ENCODE assay signal across 11 cellular contexts in the genomic region with DNA sequence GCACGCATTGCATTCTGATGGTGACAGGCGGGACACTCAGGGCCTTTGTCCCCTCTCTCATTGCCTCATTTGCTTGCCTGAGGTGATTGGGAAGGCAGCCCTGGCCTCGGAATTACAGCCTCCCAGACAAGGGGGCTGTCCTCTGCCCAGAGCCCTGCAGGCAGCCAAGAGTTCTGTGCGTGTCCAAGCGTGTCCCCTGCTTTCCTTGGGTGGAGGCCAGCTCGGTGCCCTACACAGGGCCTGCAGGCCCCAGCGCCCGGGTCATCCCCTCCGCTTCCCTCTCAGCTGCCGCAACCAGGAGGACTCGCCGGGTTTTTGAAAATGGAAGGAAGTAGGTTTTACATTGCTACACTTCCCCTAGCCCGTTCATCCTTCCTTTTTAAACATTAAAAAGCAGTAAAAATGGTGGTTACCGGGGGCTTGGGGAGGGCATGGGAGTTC. TPM values are rescaled to one million over a fixed set of nuclear protein-coding genes. Genes with fewer than 3 reads are reported as not detected.
DNase-seq lines count a peak whose midpoint lies in the region; ATAC-seq and TF ChIP-seq lines count a peak whose summit lies in the region.
"Had no signal": no experiment of that assay in that cellular context is flagged by ENCODE, and none has a peak within 500 bp of the region (broad histone marks: within the 10 kb centered on the region; RNA-seq: fewer than 3 reads in every experiment).

No MANE protein-coding gene starts in this region.

- no peaks in the 10 kb centered on the region for H3K79me2 ChIP-seq in mesendoderm (ENCODE audit: control insufficient read depth, insufficient read depth, low read length)

- H3K27me3 ChIP-seq in dorsolateral prefrontal cortex (no peaks in the 10 kb centered on the region), mesendoderm (ENCODE audit: insufficient read depth, low read length, poor library complexity) (no peaks in the 10 kb centered on the region), ascending aorta (no peaks in the 10 kb centered on the region)
- H3K27me3 ChIP-seq: esophagus squamous epithelium had no signal

- H3K9ac ChIP-seq in mesendoderm (ENCODE audit: low read length): no peak overlapping the region

- no peak overlapping the region for H2BK120ac ChIP-seq in mesendoderm (ENCODE audit: low read depth, low read length)

- H3K4me2 ChIP-seq in mesendoderm (ENCODE audit: low read length): no peak overlapping the region

- H3K23ac ChIP-seq in mesendoderm (ENCODE audit: low read length): no peak overlapping the region

- no peak overlapping the region for H2BK15ac ChIP-seq in mesendoderm (replicated peaks; ENCODE audit: low read depth)

- no CpG with 5 or more reads among the region's 14 CpGs for WGBS in mesendoderm (ENCODE audit: extremely low coverage, insufficient coverage, low lambda C conversion rate)

- H2AK5ac ChIP-seq in mesendoderm (ENCODE audit: low read length): no peak overlapping the region

- intact Hi-C loops in dorsolateral prefrontal cortex (cut with DNase I) (no loop called here), ascending aorta (cut with DNase I) (no loop called here)

- H3K36me3 ChIP-seq in mesendoderm (ENCODE audit: control insufficient read depth, insufficient read depth, low read length): no peaks in the 10 kb centered on the region
- H3K36me3 ChIP-seq in ascending aorta: peaks cover 4 to 5% of the 10 kb centered on the region in 2 donors

- TF ChIP-seq CTCF in dorsolateral prefrontal cortex (IDR thresholded peaks at IDR 0.05 in 54 of 56, conservative IDR thresholded peaks at IDR 0.05 in 2 of 56; ENCODE audit: low read depth in 1 of 56, partially characterized antibody in 56 of 56) (no peak), ascending aorta (IDR thresholded peaks at IDR 0.05) (no peak), omental fat pad (IDR thresholded peaks at IDR 0.05) (no peak)

- H3K18ac ChIP-seq in mesendoderm (ENCODE audit: low read length): no peak overlapping the region

- peak overlapping the region; percentile 25 for H3K56ac ChIP-seq in mesendoderm (ENCODE audit: low read length)

- DNase-seq in Ammon's horn (ENCODE audit: low spot score): peak; percentile 85
- DNase-seq in NCI-H1105 treated with DMSO at 0.1 percent for 48 hours (lab: John Stamatoyannopoulos, UW): peak; percentile 81
- DNase-seq in dorsolateral prefrontal cortex: peak in 8 of 10 donors; percentile 20 to 80 (median 64)
- DNase-seq in mesendoderm: no peak
- no peak for DNase-seq in H4 (ENCODE audit: low spot score)
- no peak for DNase-seq in ascending aorta (ENCODE audit: low spot score in 2 of 2)
- DNase-seq in activated CD4-positive, CD25-positive, alpha-beta regulatory T cell (lab: John Stamatoyannopoulos, UW): no peak
- no peak for DNase-seq in omental fat pad (ENCODE audit: low spot score)
- DNase-seq: activated CD4-positive, alpha-beta memory T cell treated with anti-CD3 and anti-CD28 coated beads for 36 hours; esophagus squamous epithelium; NCI-H2081 treated with DMSO at 0.1 percent for 48 hours had no signal

- H4K8ac ChIP-seq in mesendoderm (ENCODE audit: low read depth, low read length): no peak overlapping the region

- no peak overlapping the region for H3K4ac ChIP-seq in mesendoderm (ENCODE audit: low read depth, low read length)

- peak overlapping the region in 4 of 59 donors; percentile 20 to 25 (median 23) for H3K4me3 ChIP-seq in dorsolateral prefrontal cortex
- H3K4me3 ChIP-seq in mesendoderm (ENCODE audit: low read length): no peak overlapping the region
- H3K4me3 ChIP-seq in ascending aorta: no peak overlapping the region

- no peak for ATAC-seq in omental fat pad (ENCODE audit: low FRiP score)

- H3K27ac ChIP-seq in dorsolateral prefrontal cortex (peak overlapping the region in 20 of 59 donors; percentile 8 to 71 (median 31)), mesendoderm (ENCODE audit: low read depth, low read length) (no peak overlapping the region), ascending aorta (no peak overlapping the region)

- H4K5ac ChIP-seq in mesendoderm (ENCODE audit: low read length): no peak overlapping the region

- no peak overlapping the region for H2BK5ac ChIP-seq in mesendoderm (ENCODE audit: low read length)

- no peaks in the 10 kb centered on the region for H3K79me1 ChIP-seq in mesendoderm (ENCODE audit: low read length)

- H3K9me3 ChIP-seq in ascending aorta: no peaks in the 10 kb centered on the region
- H3K9me3 ChIP-seq: esophagus squamous epithelium had no signal

- no peaks in the 10 kb centered on the region for H3K4me1 ChIP-seq in mesendoderm (ENCODE audit: control insufficient read depth, low read depth, low read length)
- peaks cover 0 to 11% of the 10 kb centered on the region in 2 donors for H3K4me1 ChIP-seq in ascending aorta

RNA-seq across cellular contexts. Expression of a gene that starts 1.9 kb away (rescaled TPM):
- total RNA-seq in dorsolateral prefrontal cortex (10 to 100 TPM; 33.2 to 89.6 (median 61.9) TPM), ascending aorta (20.2 TPM), omental fat pad (10 to 100 TPM; 19.1 to 25.4 (median 19.5) TPM)
- polyA plus RNA-seq in mesendoderm (2013, experiment 1 of 2): 5.7 TPM
- 6.5 TPM for polyA plus RNA-seq in mesendoderm (2013, experiment 2 of 2)
- total RNA-seq in H4 (2014; rRNA removed; shearing (Covaris generic)): 3.2 and 25.4 TPM in 2 replicates

Comparison
In these comparisons a context has a peak if more than half of its experiments do, and no peak if none do; other contexts are left out.
1. DNase-seq: peak in Ammon's horn (single experiment), NCI-H1105 treated with DMSO at 0.1 percent for 48 hours (single experiment) and dorsolateral prefrontal cortex (8 of 10); none in mesendoderm (single experiment), H4 (single experiment), ascending aorta (0 of 2), activated CD4-positive, CD25-positive, alpha-beta regulatory T cell (0 of 4) and omental fat pad (single experiment).